28 cellular contexts compared by ENCODE assay signal in the genomic region with DNA sequence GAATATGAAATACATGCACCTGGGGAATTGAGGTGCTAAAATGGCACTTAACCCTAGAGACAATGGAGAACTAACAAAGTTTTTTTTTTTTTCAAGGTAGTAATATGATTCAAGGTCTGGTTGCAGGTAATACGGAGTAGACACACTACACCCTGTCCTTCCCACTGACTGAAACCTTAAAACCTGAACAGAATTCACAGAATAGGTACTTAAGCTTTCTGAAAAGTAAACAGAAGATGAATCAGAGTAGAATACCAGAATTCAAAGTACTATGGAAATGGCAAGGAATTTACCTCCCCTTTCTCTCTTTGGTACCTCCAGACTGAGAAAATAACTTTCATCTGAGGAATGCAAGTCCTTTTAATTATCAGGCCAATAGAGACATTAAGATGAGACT.
DNase-seq lines count a peak whose midpoint lies in the region; ATAC-seq and TF ChIP-seq lines count a peak whose summit lies in the region.
"Had no signal": no experiment of that assay in that cellular context is flagged by ENCODE, and none has a peak within 500 bp of the region (broad histone marks: within the 10 kb centered on the region; RNA-seq: fewer than 3 reads in every experiment).

No MANE protein-coding gene starts in this region.

- no peaks in the 10 kb centered on the region for H3K79me2 ChIP-seq in H9 (ENCODE audit: insufficient read depth, low read length)
- no peaks in the 10 kb centered on the region for H3K79me2 ChIP-seq in mesendoderm (ENCODE audit: control insufficient read depth, insufficient read depth, low read length)

- no peak for TF ChIP-seq POLR2A in erythroblast (IDR thresholded peaks at IDR 0.05; ENCODE audit: low read length)

- H3K4me1 Mint-ChIP-seq in activated CD8-positive, alpha-beta T cell treated with anti-CD3 and anti-CD28 coated beads for 36 hours (ENCODE audit: low read depth) = peaks cover 34% of the 10 kb centered on the region
- peaks cover 30% of the 10 kb centered on the region for H3K4me1 Mint-ChIP-seq in activated CD8-positive, alpha-beta T cell treated with anti-CD3 and anti-CD28 coated beads, Interleukin-2, amount 10 ng/mL, durations not matched to agents 7 days and 5 days (ENCODE audit: low read depth)
- H3K4me1 Mint-ChIP-seq in H9 = peaks cover 28 to 32% of the 10 kb centered on the region in 2 experiments

- no peak for DNase-seq in activated CD8-positive, alpha-beta T cell treated with anti-CD3 and anti-CD28 coated beads for 36 hours
- DNase-seq in activated CD8-positive, alpha-beta T cell treated with anti-CD3 and anti-CD28 coated beads, Interleukin-2, amount 10 ng/mL, durations not matched to agents 7 days and 5 days = no peak
- DNase-seq in H9 (no peak), WERI-Rb-1 (no peak), mesendoderm (peak; percentile 6), erythroblast (lab: John Stamatoyannopoulos, UW) (no peak), AG08395 (ENCODE audit: low spot score) (no peak)
- DNase-seq: activated CD4-positive, alpha-beta T cell treated with anti-CD3 and anti-CD28 coated beads, Interleukin-2, amount 10 ng/mL, durations not matched to agents 7 days and 5 days; BE2C; effector CD4-positive, alpha-beta T cell; EL; foreskin keratinocyte; HCEC 1CT; heart right ventricle; Kasumi-1; midbrain; NCI-H1930; NCI-H510A treated with DMSO at 0.1 percent for 48 hours; right cardiac atrium; SJCRH30; stimulated activated CD4-positive, alpha-beta T cell treated with anti-CD3 and anti-CD28 coated beads, Interleukin-4, amount 100 ng/mL, for 1 hour; T-helper 1 cell; uterus had no signal

- H3K36me3 Mint-ChIP-seq in activated CD8-positive, alpha-beta T cell treated with anti-CD3 and anti-CD28 coated beads for 36 hours (ENCODE audit: low read depth) = no peaks in the 10 kb centered on the region
- peaks cover 8% of the 10 kb centered on the region for H3K36me3 Mint-ChIP-seq in activated CD8-positive, alpha-beta T cell treated with anti-CD3 and anti-CD28 coated beads, Interleukin-2, amount 10 ng/mL, durations not matched to agents 7 days and 5 days (ENCODE audit: low read depth)
- peaks cover 0 to 2% (median 0%) of the 10 kb centered on the region in 3 experiments; a peak in 1 of 7 replicates for H3K36me3 Mint-ChIP-seq in H9 (ENCODE audit: insufficient read depth in 1 of 3, low read depth in 3 of 3)

- no peak overlapping the region for H3K14ac ChIP-seq in H9 (ENCODE audit: insufficient read depth, low read length)

- CTCF ChIA-PET in activated CD8-positive, alpha-beta T cell treated with anti-CD3 and anti-CD28 coated beads for 36 hours (lab: Charles Lee) = no interaction called here
- CTCF ChIA-PET in activated CD8-positive, alpha-beta T cell treated with anti-CD3 and anti-CD28 coated beads, Interleukin-2, amount 10 ng/mL, durations not matched to agents 7 days and 5 days (lab: Charles Lee) = interaction anchor here (0.7 to 3.0 kb wide), 2 partner anchors 20 to 29 kb away, joined by 4 to 11 read pairs; no protein-coding TSS in a partner anchor

- H3K79me1 ChIP-seq in H9 (ENCODE audit: insufficient read depth, low read depth, low read length, poor library complexity, severe bottlenecking) (no peaks in the 10 kb centered on the region), mesendoderm (ENCODE audit: low read length) (no peaks in the 10 kb centered on the region)

- H3K36me3 ChIP-seq in WERI-Rb-1 (peaks cover 11% of the 10 kb centered on the region), mesendoderm (ENCODE audit: control insufficient read depth, insufficient read depth, low read length) (no peaks in the 10 kb centered on the region)
- H3K36me3 ChIP-seq: BE2C, SJCRH30, uterus had no signal

- intact Hi-C loops in activated CD8-positive, alpha-beta T cell treated with anti-CD3 and anti-CD28 coated beads for 36 hours (cut with micrococcal nuclease) = no loop called here

- no peaks in the 10 kb centered on the region for H4K20me1 ChIP-seq in H9 (ENCODE audit: control insufficient read depth, insufficient read depth, insufficient read length)

- no peak overlapping the region for H2BK20ac ChIP-seq in H9 (ENCODE audit: low read depth, low read length, poor library complexity, severe bottlenecking)

- no peaks in the 10 kb centered on the region for H3K9me3 ChIP-seq in H9 (ENCODE audit: control insufficient read depth, low read depth, low read length)
- no peaks in the 10 kb centered on the region for H3K9me3 ChIP-seq in WERI-Rb-1 (ENCODE audit: severe bottlenecking)
- H3K9me3 ChIP-seq: BE2C, heart right ventricle, SJCRH30, uterus had no signal

- H2AK5ac ChIP-seq in H9 (ENCODE audit: insufficient read length, low read length) (no peak overlapping the region), mesendoderm (ENCODE audit: low read length) (no peak overlapping the region)

- H3K27me3 ChIP-seq in H9 (ENCODE audit: insufficient read depth, low read length) = no peaks in the 10 kb centered on the region
- no peaks in the 10 kb centered on the region for H3K27me3 ChIP-seq in WERI-Rb-1 (ENCODE audit: insufficient read depth, low read depth, severe bottlenecking)
- H3K27me3 ChIP-seq in mesendoderm (ENCODE audit: insufficient read depth, low read length, poor library complexity) = no peaks in the 10 kb centered on the region
- H3K27me3 ChIP-seq: BE2C, foreskin keratinocyte, heart right ventricle, SJCRH30, uterus had no signal

- no peak overlapping the region for H3K4me2 ChIP-seq in H9 (ENCODE audit: insufficient read depth, insufficient read length, low read length)
- H3K4me2 ChIP-seq in mesendoderm (ENCODE audit: low read length) = no peak overlapping the region

- H3K23me2 ChIP-seq in H9 (ENCODE audit: insufficient read length, low read depth, low read length, poor library complexity, severe bottlenecking) = no peaks in the 10 kb centered on the region

- no peak overlapping the region for H4K91ac ChIP-seq in H9 (ENCODE audit: insufficient read length, low read depth, low read length)

- H3K9me3 Mint-ChIP-seq in activated CD8-positive, alpha-beta T cell treated with anti-CD3 and anti-CD28 coated beads for 36 hours = no peaks in the 10 kb centered on the region
- no peaks in the 10 kb centered on the region for H3K9me3 Mint-ChIP-seq in activated CD8-positive, alpha-beta T cell treated with anti-CD3 and anti-CD28 coated beads, Interleukin-2, amount 10 ng/mL, durations not matched to agents 7 days and 5 days (ENCODE audit: insufficient read depth)
- H3K9me3 Mint-ChIP-seq in H9 = no peaks in the 10 kb centered on the region
- H3K9me3 Mint-ChIP-seq: activated CD4-positive, alpha-beta T cell treated with anti-CD3 and anti-CD28 coated beads, Interleukin-2, amount 10 ng/mL, durations not matched to agents 7 days and 5 days; activated T-helper 2 cell treated with anti-CD3 and anti-CD28 coated beads, Interferon-gamma antibody, Interleukin-2, Interleukin-4, amounts not matched to agents 10 μg/mL and 5 μg/mL and 100 μg/mL, durations not matched to agents 14 hours and 24 hours and 36 hours; neural crest cell; stimulated activated memory B cell treated with anti-CD40 and anti-IgM and Interleukin-4, amounts not matched to agents 10 μg/mL and 1 μg/mL and 100 μg/mL, for 72 hours had no signal

- H3K4me3 ChIP-seq in WERI-Rb-1 (ENCODE audit: low read depth, low read length) (no peak overlapping the region), mesendoderm (ENCODE audit: low read length) (no peak overlapping the region)
- H3K4me3 ChIP-seq: heart right ventricle, SJCRH30, uterus had no signal

- H2BK12ac ChIP-seq in H9 (ENCODE audit: insufficient read length, low read depth, low read length) = no peak overlapping the region

- H3K9ac ChIP-seq in H9 (ENCODE audit: extremely low read depth, insufficient read length, low read length) (no peak overlapping the region), mesendoderm (ENCODE audit: low read length) (no peak overlapping the region)
- H3K9ac ChIP-seq: parathyroid adenoma had no signal

- H3K27ac Mint-ChIP-seq in activated CD8-positive, alpha-beta T cell treated with anti-CD3 and anti-CD28 coated beads for 36 hours = peak overlapping the region; percentile 16
- H3K27ac Mint-ChIP-seq in activated CD8-positive, alpha-beta T cell treated with anti-CD3 and anti-CD28 coated beads, Interleukin-2, amount 10 ng/mL, durations not matched to agents 7 days and 5 days = no peak overlapping the region
- H3K27ac Mint-ChIP-seq in H9 = peak overlapping the region in 2 of 3 experiments; percentile 11 to 86; a peak in 1 of 7 replicates
- H3K27ac Mint-ChIP-seq: activated T-helper 2 cell treated with anti-CD3 and anti-CD28 coated beads, Interferon-gamma antibody, Interleukin-2, Interleukin-4, amounts not matched to agents 10 μg/mL and 5 μg/mL and 100 μg/mL, durations not matched to agents 14 hours and 24 hours and 36 hours; stimulated activated memory B cell treated with anti-CD40 and anti-IgM and Interleukin-4, amounts not matched to agents 10 μg/mL and 1 μg/mL and 100 μg/mL, for 72 hours had no signal

- no peaks in the 10 kb centered on the region for H3K27me3 Mint-ChIP-seq in activated CD8-positive, alpha-beta T cell treated with anti-CD3 and anti-CD28 coated beads for 36 hours
- no peaks in the 10 kb centered on the region for H3K27me3 Mint-ChIP-seq in activated CD8-positive, alpha-beta T cell treated with anti-CD3 and anti-CD28 coated beads, Interleukin-2, amount 10 ng/mL, durations not matched to agents 7 days and 5 days (ENCODE audit: low read depth)
- H3K27me3 Mint-ChIP-seq in H9 (ENCODE audit: low read depth) = no peaks in the 10 kb centered on the region
- H3K27me3 Mint-ChIP-seq: activated CD4-positive, alpha-beta T cell treated with anti-CD3 and anti-CD28 coated beads, Interleukin-2, amount 10 ng/mL, durations not matched to agents 7 days and 5 days; stimulated activated memory B cell treated with anti-CD40 and anti-IgM and Interleukin-4, amounts not matched to agents 10 μg/mL and 1 μg/mL and 100 μg/mL, for 72 hours had no signal

- H3K4me3 Mint-ChIP-seq in activated CD8-positive, alpha-beta T cell treated with anti-CD3 and anti-CD28 coated beads for 36 hours = no peak overlapping the region
- no peak overlapping the region for H3K4me3 Mint-ChIP-seq in activated CD8-positive, alpha-beta T cell treated with anti-CD3 and anti-CD28 coated beads, Interleukin-2, amount 10 ng/mL, durations not matched to agents 7 days and 5 days
- H3K4me3 Mint-ChIP-seq in H9 = no peak overlapping the region
- H3K4me3 Mint-ChIP-seq: activated CD4-positive, alpha-beta T cell treated with anti-CD3 and anti-CD28 coated beads, Interleukin-2, amount 10 ng/mL, durations not matched to agents 7 days and 5 days; neural crest cell; stimulated activated memory B cell treated with anti-CD40 and anti-IgM and Interleukin-4, amounts not matched to agents 10 μg/mL and 1 μg/mL and 100 μg/mL, for 72 hours had no signal

- ATAC-seq in activated CD8-positive, alpha-beta T cell treated with anti-CD3 and anti-CD28 coated beads for 36 hours = no peak
- no peak for ATAC-seq in activated CD8-positive, alpha-beta T cell treated with anti-CD3 and anti-CD28 coated beads, Interleukin-2, amount 10 ng/mL, durations not matched to agents 7 days and 5 days
- no peak for ATAC-seq in HG03139 (IDR thresholded peaks at IDR 0.05; ENCODE audit: unreplicated experiment)
- ATAC-seq: foreskin keratinocyte; heart right ventricle; right cardiac atrium; stimulated activated memory B cell treated with anti-CD40 and anti-IgM and Interleukin-4, amounts not matched to agents 10 μg/mL and 1 μg/mL and 100 μg/mL, for 72 hours had no signal

- H3T11ph ChIP-seq in H9 (ENCODE audit: low read length) = no peak overlapping the region

- H3K4me1 ChIP-seq in H9 (ENCODE audit: insufficient read depth, low read length) = peaks cover 4% of the 10 kb centered on the region
- peaks cover 8% of the 10 kb centered on the region for H3K4me1 ChIP-seq in mesendoderm (ENCODE audit: control insufficient read depth, low read depth, low read length)
- H3K4me1 ChIP-seq: foreskin keratinocyte, SJCRH30, uterus had no signal

- H3K4ac ChIP-seq in H9 (ENCODE audit: low read depth, low read length) (no peak overlapping the region), mesendoderm (ENCODE audit: low read depth, low read length) (no peak overlapping the region)

- H4K8ac ChIP-seq in H9 (replicated peaks; ENCODE audit: insufficient read length, low read depth, low read length) (no peak overlapping the region), mesendoderm (ENCODE audit: low read depth, low read length) (no peak overlapping the region)

- POLR2A ChIA-PET in activated CD8-positive, alpha-beta T cell treated with anti-CD3 and anti-CD28 coated beads for 36 hours (lab: Charles Lee) = no interaction called here
- POLR2A ChIA-PET in activated CD8-positive, alpha-beta T cell treated with anti-CD3 and anti-CD28 coated beads, Interleukin-2, amount 10 ng/mL, durations not matched to agents 7 days and 5 days (lab: Charles Lee) = no interaction called here

- H2BK120ac ChIP-seq in H9 (ENCODE audit: low read depth, low read length, poor library complexity, severe bottlenecking) = no peak overlapping the region
- H2BK120ac ChIP-seq in mesendoderm (ENCODE audit: low read depth, low read length) = no peak overlapping the region

- H4K5ac ChIP-seq in H9 (ENCODE audit: insufficient read length, low read depth, low read length) (no peak overlapping the region), mesendoderm (ENCODE audit: low read length) (no peak overlapping the region)

- H3K56ac ChIP-seq in H9 (ENCODE audit: insufficient read length, low read depth, low read length) (no peak overlapping the region), mesendoderm (ENCODE audit: low read length) (peak overlapping the region; percentile 3)

- H3K23ac ChIP-seq in H9 (ENCODE audit: insufficient read length, low read depth, low read length) (no peak overlapping the region), mesendoderm (ENCODE audit: low read length) (no peak overlapping the region)

- no peak for TF ChIP-seq CTCF in activated CD8-positive, alpha-beta T cell treated with anti-CD3 and anti-CD28 coated beads for 36 hours (IDR thresholded peaks at IDR 0.05)
- TF ChIP-seq CTCF in H9 (conservative IDR thresholded peaks at IDR 0.05) (no peak), WERI-Rb-1 (IDR thresholded peaks at IDR 0.05; ENCODE audit: low read depth, low read length) (no peak)

- no CpG with 5 or more reads among the region's 1 CpG for WGBS in H9 (ENCODE audit: extremely low coverage, insufficient read length, low lambda C conversion rate)
- no CpG with 5 or more reads among the region's 1 CpG for WGBS in mesendoderm (ENCODE audit: extremely low coverage, insufficient coverage, low lambda C conversion rate)

- H3K27ac ChIP-seq in H9 (ENCODE audit: insufficient read length, low read depth, low read length) = no peak overlapping the region
- peak overlapping the region; percentile 12 for H3K27ac ChIP-seq in WERI-Rb-1
- peak overlapping the region; percentile 55 for H3K27ac ChIP-seq in mesendoderm (ENCODE audit: low read depth, low read length)
- H3K27ac ChIP-seq: foreskin keratinocyte, heart right ventricle, parathyroid adenoma, SJCRH30, uterus had no signal

- no peak overlapping the region for H2AFZ ChIP-seq in H9 (ENCODE audit: low read length)
- H2AFZ ChIP-seq: parathyroid adenoma had no signal

- H3K18ac ChIP-seq in H9 (ENCODE audit: insufficient read length, low read depth, low read length) (no peak overlapping the region), mesendoderm (ENCODE audit: low read length) (no peak overlapping the region)

- H2BK15ac ChIP-seq in H9 (ENCODE audit: low read depth, low read length) (no peak overlapping the region), mesendoderm (replicated peaks; ENCODE audit: low read depth) (no peak overlapping the region)

- no peak overlapping the region for H2BK5ac ChIP-seq in H9 (ENCODE audit: insufficient read length, low read length)
- no peak overlapping the region for H2BK5ac ChIP-seq in mesendoderm (ENCODE audit: low read length)
